Comparison of ENCODE assay signal across 8 cellular contexts in genomic region chr20:31707994-31708744, GRCh38. TPM values are rescaled to one million over a fixed set of nuclear protein-coding genes. Genes with fewer than 3 reads are reported as not detected.
DNase-seq lines count a peak whose midpoint lies in the region; ATAC-seq and TF ChIP-seq lines count a peak whose summit lies in the region.

No MANE protein-coding gene starts in this region.

- H4K20me1 ChIP-seq in DOHH2 (ENCODE audit: control insufficient read depth, insufficient read depth, low read depth, low read length), result no peaks in the 10 kb centered on the region

- TF ChIP-seq CTCF in DOHH2 (IDR thresholded peaks at IDR 0.05; ENCODE audit: low read depth, low read length, poor library complexity, severe bottlenecking) (no peak), body of pancreas (IDR thresholded peaks at IDR 0.05) (peak in 2 of 7 experiments; percentile 4 to 13), nephron progenitor cell (IDR thresholded peaks at IDR 0.05) (no peak)

- no peaks in the 10 kb centered on the region for H3K9me3 ChIP-seq in DOHH2 (ENCODE audit: control insufficient read depth, insufficient read depth, low read length)
- H3K9me3 ChIP-seq in body of pancreas, result no peaks in the 10 kb centered on the region

- no peak for TF ChIP-seq POLR2A in body of pancreas (IDR thresholded peaks at IDR 0.05)

- DNase-seq in NCI-H2171 (lab: John Stamatoyannopoulos, UW) (peak; percentile 98), body of pancreas (peak; percentile 73 to 91 (median 86)), nephron progenitor cell (no peak), iPS-NIHi11 (ENCODE audit: low spot score) (no peak), A172 (ENCODE audit: low spot score) (no peak)

- ATAC-seq in body of pancreas (peak; percentile 1), GM19397 (IDR thresholded peaks at IDR 0.05; ENCODE audit: unreplicated experiment) (no peak), SK-N-SH treated with all-trans-retinoic acid at 6 μM for 48 hours (no peak)

- H3K4me2 ChIP-seq in DOHH2 (ENCODE audit: low read length), result peak overlapping the region; percentile 30

- no peaks in the 10 kb centered on the region for H3K27me3 Mint-ChIP-seq in nephron progenitor cell (ENCODE audit: low read depth, poor library complexity)

- no peak overlapping the region for H3K27ac ChIP-seq in DOHH2 (ENCODE audit: low read depth, low read length)
- H3K27ac ChIP-seq in body of pancreas, result peak overlapping the region; percentile 83 to 96 (median 94)

- H3K9me2 ChIP-seq in DOHH2 (replicated peaks; ENCODE audit: control insufficient read depth, low read length), result no peaks in the 10 kb centered on the region

- intact Hi-C loops in body of pancreas (cut with DNase I), result no loop called here

- WGBS in body of pancreas, 2 donors, result 18 to 40% methylated on average over 1 to 2 of the region's 2 CpGs

- H3K4me3 ChIP-seq in DOHH2 (ENCODE audit: low read length) (no peak overlapping the region), body of pancreas (no peak overlapping the region)

- peaks cover 31% of the 10 kb centered on the region for H3K36me3 Mint-ChIP-seq in nephron progenitor cell (ENCODE audit: low read depth)

- peak overlapping the region; percentile 79 for H3K27ac Mint-ChIP-seq in nephron progenitor cell

- no peaks in the 10 kb centered on the region for H3K9me3 Mint-ChIP-seq in nephron progenitor cell

- H3K36me3 ChIP-seq in DOHH2 (ENCODE audit: control insufficient read depth, low read length) (peaks cover 25% of the 10 kb centered on the region), body of pancreas (replicated peaks in 1 of 2; ENCODE audit: insufficient read depth in 1 of 2, low read depth in 2 of 2) (no peaks in the 10 kb centered on the region)

- H3K4me1 Mint-ChIP-seq in nephron progenitor cell, result peaks cover 15% of the 10 kb centered on the region

- H3F3A ChIP-seq in DOHH2 (ENCODE audit: control insufficient read depth, insufficient read depth), result no peaks in the 10 kb centered on the region

- H3K4me1 ChIP-seq in DOHH2 (ENCODE audit: control insufficient read depth, low read length), result peaks cover 19% of the 10 kb centered on the region
- peaks cover 98% of the 10 kb centered on the region for H3K4me1 ChIP-seq in body of pancreas

- peaks cover 9% of the 10 kb centered on the region for H3K79me2 ChIP-seq in DOHH2 (ENCODE audit: control insufficient read depth, low read length)

- H3K27me3 ChIP-seq in DOHH2 (ENCODE audit: control insufficient read depth, low read length) (no peaks in the 10 kb centered on the region), body of pancreas (no peaks in the 10 kb centered on the region)

- H3K4me3 Mint-ChIP-seq in nephron progenitor cell, result no peak overlapping the region

TF ChIP-seq in SK-N-SH treated with all-trans-retinoic acid at 6 μM for 48 hours, 23 proteins besides CTCF, POLR2A, EP300 and RAD21:
- TF ChIP-seq POU6F1 (CRISPR knock-in tag; IDR thresholded peaks at IDR 0.05; ENCODE audit: borderline replicate concordance, low read depth) (no peak), ARNTL (CRISPR knock-in tag; IDR thresholded peaks at IDR 0.05; ENCODE audit: borderline replicate concordance, low read depth) (no peak), ZFP30 (CRISPR knock-in tag; IDR thresholded peaks at IDR 0.05) (no peak), ESRRG (CRISPR knock-in tag; IDR thresholded peaks at IDR 0.05) (no peak), ZC3H10 (CRISPR knock-in tag; IDR thresholded peaks at IDR 0.05) (no peak), GLIS3 (CRISPR knock-in tag; IDR thresholded peaks at IDR 0.05) (no peak), TOX (CRISPR knock-in tag; IDR thresholded peaks at IDR 0.05; ENCODE audit: borderline replicate concordance) (no peak), TCF4 (CRISPR knock-in tag; IDR thresholded peaks at IDR 0.05; ENCODE audit: borderline replicate concordance) (no peak), ZNF8 (CRISPR knock-in tag; IDR thresholded peaks at IDR 0.05) (no peak), ZFP3 (CRISPR knock-in tag; IDR thresholded peaks at IDR 0.05) (no peak)
- TF ChIP-seq, protein P1, sequence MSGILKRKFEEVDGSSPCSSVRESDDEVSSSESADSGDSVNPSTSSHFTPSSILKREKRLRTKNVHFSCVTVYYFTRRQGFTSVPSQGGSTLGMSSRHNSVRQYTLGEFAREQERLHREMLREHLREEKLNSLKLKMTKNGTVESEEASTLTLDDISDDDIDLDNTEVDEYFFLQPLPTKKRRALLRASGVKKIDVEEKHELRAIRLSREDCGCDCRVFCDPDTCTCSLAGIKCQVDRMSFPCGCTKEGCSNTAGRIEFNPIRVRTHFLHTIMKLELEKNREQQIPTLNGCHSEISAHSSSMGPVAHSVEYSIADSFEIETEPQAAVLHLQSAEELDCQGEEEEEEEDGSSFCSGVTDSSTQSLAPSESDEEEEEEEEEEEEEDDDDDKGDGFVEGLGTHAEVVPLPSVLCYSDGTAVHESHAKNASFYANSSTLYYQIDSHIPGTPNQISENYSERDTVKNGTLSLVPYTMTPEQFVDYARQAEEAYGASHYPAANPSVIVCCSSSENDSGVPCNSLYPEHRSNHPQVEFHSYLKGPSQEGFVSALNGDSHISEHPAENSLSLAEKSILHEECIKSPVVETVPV (CRISPR knock-in tag; IDR thresholded peaks at IDR 0.05), result no peak

RNA-seq across cellular contexts. Expression of gene BCL2L1, which starts 14.5 kb away (rescaled TPM):
- 100 to 1,000 TPM in 1 of 2 donors, 10 to 100 TPM in 1; 96.2 to 103 TPM for total RNA-seq in body of pancreas
- total RNA-seq in A172 (2014; rRNA removed; shearing (Covaris generic)), result 202 and 212 TPM in 2 replicates

RNA-seq across cellular contexts. Expression of gene TPX2, which starts 30.9 kb away (rescaled TPM):
- total RNA-seq in body of pancreas, result not detected
- total RNA-seq in A172 (2014; rRNA removed; shearing (Covaris generic)), result 224 and 245 TPM in 2 replicates

Comparison
In these comparisons a context has a peak if more than half of its experiments do, and no peak if none do; other contexts are left out.
1. DNase-seq: peak in NCI-H2171 (single experiment) and body of pancreas (4 of 4); none in nephron progenitor cell (single experiment), iPS-NIHi11 (single experiment) and A172 (single experiment).
2. RNA of gene TPX2, which starts 30.9 kb away (total RNA-seq): 224 to 245 TPM in A172; not detected in body of pancreas; every median in the first group is over 100 times any median in the second.